28 cellular contexts compared by ENCODE assay signal in the genomic region with DNA sequence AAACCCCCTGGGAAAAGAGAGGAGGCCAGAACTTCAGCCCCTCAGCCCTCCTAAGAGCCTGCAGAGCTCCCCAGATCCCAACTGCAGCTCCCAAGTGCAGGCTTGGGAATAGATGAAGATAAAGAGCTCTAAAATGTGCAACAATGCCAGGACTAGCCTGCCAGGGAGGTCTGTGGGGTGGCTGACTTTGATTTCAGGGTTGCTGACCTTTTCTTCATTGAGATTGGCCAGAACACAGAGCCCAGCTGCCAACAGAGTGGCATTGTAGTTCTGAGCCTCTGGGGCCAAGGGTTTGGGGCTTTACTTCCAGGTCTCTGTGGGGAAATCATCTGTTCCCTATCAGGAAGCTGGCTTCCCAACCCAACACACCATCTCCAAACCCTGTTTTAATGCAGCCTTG.
A peak's percentile ranks its signal among the peaks of the same experiment; 100 is the strongest.
DNase-seq lines count a peak whose midpoint lies in the region; ATAC-seq, FAIRE-seq and TF ChIP-seq lines count a peak whose summit lies in the region.
"Had no signal": no experiment of that assay in that cellular context is flagged by ENCODE, and none has a peak within 500 bp of the region (broad histone marks: within the 10 kb centered on the region; RNA-seq: fewer than 3 reads in every experiment).

No MANE protein-coding gene starts in this region.

- peaks cover 10% of the 10 kb centered on the region for H3K27me3 Mint-ChIP-seq in astrocyte (ENCODE audit: low read depth, unreplicated experiment)

- H3K4me1 Mint-ChIP-seq in astrocyte (ENCODE audit: low read depth, unreplicated experiment), result peaks cover 18% of the 10 kb centered on the region
- H3K4me1 Mint-ChIP-seq: central memory CD8-positive, alpha-beta T cell had no signal

- H3K79me2 ChIP-seq in astrocyte (ENCODE audit: insufficient read depth, low read length), result no peaks in the 10 kb centered on the region

- no peak overlapping the region for H2AFZ ChIP-seq in astrocyte (ENCODE audit: low read depth, low read length)

- H3K27me3 ChIP-seq in astrocyte (ENCODE audit: insufficient read depth, low read length), result no peaks in the 10 kb centered on the region
- H3K27me3 ChIP-seq in left ventricle myocardium inferior (ENCODE audit: low read depth), result no peaks in the 10 kb centered on the region
- no peaks in the 10 kb centered on the region for H3K27me3 ChIP-seq in rectal smooth muscle tissue (ENCODE audit: control insufficient read depth, insufficient read depth, low read length)
- H3K27me3 ChIP-seq: neutrophil had no signal

- ATAC-seq in HG03469 (IDR thresholded peaks at IDR 0.05; ENCODE audit: unreplicated experiment), result no peak
- ATAC-seq: CD8-positive, alpha-beta T cell; naive thymus-derived CD4-positive, alpha-beta T cell; T-helper 17 cell had no signal

- no peak for FAIRE-seq in astrocyte (lab: Jason Lieb, UNC)
- FAIRE-seq: H1, islet of Langerhans had no signal

- H3K36me3 ChIP-seq in astrocyte (ENCODE audit: insufficient read depth, low read length) (no peaks in the 10 kb centered on the region), left ventricle myocardium inferior (no peaks in the 10 kb centered on the region), rectal smooth muscle tissue (ENCODE audit: control insufficient read depth, insufficient read depth, low read length) (no peaks in the 10 kb centered on the region)
- H3K36me3 ChIP-seq: neutrophil had no signal

- peaks cover 4% of the 10 kb centered on the region for H3K9me3 Mint-ChIP-seq in astrocyte (ENCODE audit: unreplicated experiment)
- H3K9me3 Mint-ChIP-seq: CD8-positive, alpha-beta T cell; central memory CD8-positive, alpha-beta T cell had no signal

- H3K4me1 ChIP-seq in astrocyte (ENCODE audit: insufficient read depth, low read length), result peaks cover 28% of the 10 kb centered on the region
- H3K4me1 ChIP-seq in left ventricle myocardium inferior, result peaks cover 52% of the 10 kb centered on the region
- peaks cover 22% of the 10 kb centered on the region for H3K4me1 ChIP-seq in rectal smooth muscle tissue (ENCODE audit: control insufficient read depth, insufficient read depth, low read length)

- H3K27ac Mint-ChIP-seq in astrocyte (ENCODE audit: unreplicated experiment), result no peak overlapping the region
- H3K27ac Mint-ChIP-seq: activated CD4-positive, alpha-beta memory T cell treated with anti-CD3 and anti-CD28 coated beads for 36 hours; CD8-positive, alpha-beta T cell; naive thymus-derived CD4-positive, alpha-beta T cell; progenitor cell of endocrine pancreas; T-helper 17 cell had no signal

- H3K9ac ChIP-seq in astrocyte (ENCODE audit: low read length), result peak overlapping the region; percentile 4
- H3K9ac ChIP-seq in rectal smooth muscle tissue (ENCODE audit: low read length), result no peak overlapping the region

- DNase-seq in astrocyte (ENCODE audit: low read depth) (no peak), left ventricle myocardium inferior (peak; percentile 28), NCI-H526 treated with DMSO at 0.1 percent for 48 hours (lab: John Stamatoyannopoulos, UW) (no peak), SKM-1 treated with dmso at 0.1 percent for 144 hours (lab: John Stamatoyannopoulos, UW; ENCODE audit: unreplicated experiment) (no peak)
- DNase-seq in activated CD8-positive, alpha-beta memory T cell treated with anti-CD3 and anti-CD28 coated beads, Interleukin-2, amount 50 U/mL, for 4 hours, result no peak
- DNase-seq: activated CD4-positive, alpha-beta memory T cell treated with anti-CD3 and anti-CD28 coated beads for 36 hours; activated CD4-positive, CD25-positive, alpha-beta regulatory T cell treated with anti-CD3 and anti-CD28 coated beads, Interleukin-2, amount 50 U/mL, for 72 hours; activated naive CD4-positive, alpha-beta T cell treated with Interleukin-2 at 50 U/mL for 16 hours; CD8-positive, alpha-beta T cell; midbrain; naive thymus-derived CD4-positive, alpha-beta T cell; NCI-H1092; NCI-H1694 treated with DMSO at 0.1 percent for 48 hours; RPMI8226; stimulated activated CD4-positive, alpha-beta T cell treated with anti-CD3 and anti-CD28 coated beads, Interleukin-15, amount 100 ng/mL, for 24 hours; stimulated activated CD4-positive, alpha-beta T cell treated with anti-CD3 and anti-CD28 coated beads, Interleukin-4, amount 100 ng/mL, for 4 hours; substantia nigra; T-helper 17 cell had no signal

- H3K27ac ChIP-seq in C4-2B, result peak overlapping the region; percentile 28; the same call in 1 of the 2 replicates
- H3K27ac ChIP-seq in astrocyte (ENCODE audit: low read depth, low read length), result peak overlapping the region; percentile 51
- H3K27ac ChIP-seq in left ventricle myocardium inferior (replicated peaks), result peak overlapping the region; percentile 81
- H3K27ac ChIP-seq in rectal smooth muscle tissue (ENCODE audit: low read depth, low read length), result peak overlapping the region; percentile 58
- H3K27ac ChIP-seq: neutrophil, SK-N-MC had no signal

- H3K4me2 ChIP-seq in astrocyte (ENCODE audit: low read length), result no peak overlapping the region

- no peaks in the 10 kb centered on the region for H4K20me1 ChIP-seq in astrocyte (ENCODE audit: insufficient read depth, low read length)

- TF ChIP-seq CTCF in C4-2B (conservative IDR thresholded peaks at IDR 0.05) (peak; percentile 38), astrocyte (IDR thresholded peaks at IDR 0.05; ENCODE audit: insufficient read depth, low read depth, low read length) (no peak), left ventricle myocardium inferior (IDR thresholded peaks at IDR 0.05; ENCODE audit: borderline replicate concordance) (no peak)

- intact Hi-C loops in left ventricle myocardium inferior (cut with micrococcal nuclease), result no loop called here

- no peaks in the 10 kb centered on the region for H3K36me3 Mint-ChIP-seq in astrocyte (ENCODE audit: low read depth, unreplicated experiment)
- H3K36me3 Mint-ChIP-seq: activated CD4-positive, alpha-beta memory T cell treated with anti-CD3 and anti-CD28 coated beads for 36 hours; CD8-positive, alpha-beta T cell had no signal

- H3K9me3 ChIP-seq in astrocyte (ENCODE audit: insufficient read depth, low read depth, low read length) (no peaks in the 10 kb centered on the region), left ventricle myocardium inferior (replicated peaks) (peaks cover 4% of the 10 kb centered on the region)
- H3K9me3 ChIP-seq: neutrophil had no signal

- no peak overlapping the region for H3K4me3 Mint-ChIP-seq in astrocyte (ENCODE audit: unreplicated experiment)
- H3K4me3 Mint-ChIP-seq: activated CD4-positive, alpha-beta memory T cell treated with anti-CD3 and anti-CD28 coated beads for 36 hours; CD8-positive, alpha-beta T cell; central memory CD8-positive, alpha-beta T cell; naive thymus-derived CD4-positive, alpha-beta T cell; T-helper 17 cell had no signal

- no peak overlapping the region for H3K4me3 ChIP-seq in astrocyte (ENCODE audit: insufficient read depth, low read depth, low read length)
- no peak overlapping the region for H3K4me3 ChIP-seq in left ventricle myocardium inferior
- H3K4me3 ChIP-seq in rectal smooth muscle tissue (ENCODE audit: low read length), result no peak overlapping the region
- H3K4me3 ChIP-seq: K562, SK-N-MC had no signal

Comparison
In these comparisons a context has a peak if more than half of its experiments do, and no peak if none do; other contexts are left out.
1. H3K27ac ChIP-seq: peak in every context shown above with its lines; median percentile 81 in left ventricle myocardium inferior; 58 in rectal smooth muscle tissue; 51 in astrocyte; 28 in C4-2B.